ENCODE assay signal across 8 cellular contexts in the genomic region with DNA sequence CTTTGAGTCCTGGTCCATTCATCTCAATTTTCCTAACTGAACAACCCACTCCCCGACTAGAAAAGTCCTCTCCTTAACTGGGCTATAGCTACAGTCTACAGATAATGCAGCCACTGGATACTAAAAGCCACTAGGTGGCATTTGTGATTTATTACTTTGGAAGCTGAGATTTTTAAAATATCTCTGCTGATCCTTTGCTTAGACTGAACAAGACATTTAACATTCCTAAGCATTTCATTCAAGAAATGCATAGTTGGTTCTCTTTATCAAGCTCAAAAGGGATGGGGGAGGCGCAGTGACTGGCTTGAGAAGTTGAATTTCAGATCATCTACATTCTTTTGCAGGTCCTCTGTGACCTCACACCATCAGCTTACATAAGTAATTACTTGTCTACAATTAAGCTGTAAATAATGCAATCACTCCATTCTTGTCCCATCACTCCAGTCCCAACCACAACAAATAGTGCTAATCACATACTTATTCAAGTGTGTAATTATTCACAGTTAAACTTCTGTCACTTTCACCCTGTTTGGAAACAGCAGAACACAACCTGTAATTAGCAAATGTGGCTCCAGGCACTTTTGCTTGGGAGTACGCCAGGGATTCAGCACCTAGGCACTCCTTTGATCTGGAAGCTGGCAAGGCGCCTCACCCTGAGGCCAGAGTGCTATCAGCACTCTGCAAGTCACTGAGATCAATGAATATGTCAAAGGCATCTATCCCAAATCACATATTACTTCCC.
DNase-seq lines count a peak whose midpoint lies in the region; ATAC-seq and TF ChIP-seq lines count a peak whose summit lies in the region.

No MANE protein-coding gene starts in this region.

- H3K36me3 ChIP-seq in colonic mucosa, result no peaks in the 10 kb centered on the region

- no peak overlapping the region for H3K4me3 ChIP-seq in colonic mucosa

- H3K4me1 ChIP-seq in colonic mucosa, result no peaks in the 10 kb centered on the region

- no peaks in the 10 kb centered on the region for H3K27me3 ChIP-seq in colonic mucosa

- H3K27ac ChIP-seq in colonic mucosa, result no peak overlapping the region

- ATAC-seq in GM18868 (IDR thresholded peaks at IDR 0.05; ENCODE audit: unreplicated experiment), result no peak

- peak; percentile 22 for TF ChIP-seq CTCF in colonic mucosa (IDR thresholded peaks at IDR 0.05)
- no peak for TF ChIP-seq CTCF in GM13977 (IDR thresholded peaks at IDR 0.05; ENCODE audit: extremely low read depth, insufficient read depth, missing control alignments)
- TF ChIP-seq CTCF in GM10248 (IDR thresholded peaks at IDR 0.05; ENCODE audit: control extremely low read depth, extremely low read depth, low read depth, missing control alignments), result no peak

- no peaks in the 10 kb centered on the region for H3K9me3 ChIP-seq in colonic mucosa

- in situ Hi-C loops in GM13977 (cut with MboI; ENCODE audit: low pct_unique_long_range_greater_than_20kb, low sequenced_read_pairs, unreplicated experiment), result no loop called here

- H3K9ac ChIP-seq in colonic mucosa (ENCODE audit: low read depth in 2 of 2, low read length in 2 of 2), result no peak overlapping the region

- intact Hi-C loops in colonic mucosa (cut with DNase I), result no loop called here

- POLR2A ChIA-PET in GM10248 (lab: Yijun Ruan, JAX), result no interaction called here

- CTCF ChIA-PET in GM10248 (lab: Yijun Ruan, JAX), result interaction anchor here (1.2 to 1.3 kb wide), 2 partner anchors 10 to 14 kb away, joined by 3 read pairs; no protein-coding TSS in a partner anchor

- DNase-seq in DMS53 (lab: John Stamatoyannopoulos, UW) (peak; percentile 48), NCI-H2171 treated with DMSO at 0.1 percent for 48 hours (lab: John Stamatoyannopoulos, UW) (peak; percentile 27), colonic mucosa (no peak), mucosa of gallbladder (ENCODE audit: low spot score) (peak; percentile 69), GM13977 (ENCODE audit: low spot score) (no peak), GM10248 (ENCODE audit: extremely low spot score) (no peak)
- no peak for DNase-seq in activated naive CD4-positive, alpha-beta T cell treated with anti-CD3 and anti-CD28 coated beads, Interleukin-2, amount 50 U/mL, for 16 hours

Comparison
In these comparisons a context has a peak if more than half of its experiments do, and no peak if none do; other contexts are left out.
1. DNase-seq: peak in DMS53 (single experiment), NCI-H2171 treated with DMSO at 0.1 percent for 48 hours (single experiment) and mucosa of gallbladder (single experiment); none in colonic mucosa (single experiment), GM13977 (single experiment), activated naive CD4-positive, alpha-beta T cell treated with anti-CD3 and anti-CD28 coated beads, Interleukin-2, amount 50 U/mL, for 16 hours (single experiment) and GM10248 (single experiment).